20 cellular contexts compared by ENCODE assay signal in the genomic region with DNA sequence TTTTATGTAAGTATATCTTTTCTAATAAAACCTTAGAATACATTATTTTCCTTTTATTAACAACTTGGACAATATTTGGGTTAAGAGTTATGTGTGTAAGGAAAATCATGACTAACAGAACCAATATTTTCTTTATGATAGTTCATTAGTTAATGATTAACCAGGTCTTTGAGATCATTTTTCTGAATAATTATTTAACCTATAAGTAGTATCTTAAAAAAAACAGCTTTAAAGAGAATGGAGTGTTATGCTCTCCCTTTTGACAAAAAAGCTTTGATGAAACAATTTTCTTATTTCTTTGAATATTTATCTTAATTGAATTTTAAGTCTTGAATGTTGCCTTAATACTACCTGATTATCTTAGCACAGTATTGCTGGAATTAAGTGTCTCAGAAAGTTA. TPM values are rescaled to one million over a fixed set of nuclear protein-coding genes. Genes with fewer than 3 reads are reported as not detected.
DNase-seq lines count a peak whose midpoint lies in the region; ATAC-seq, FAIRE-seq and TF ChIP-seq lines count a peak whose summit lies in the region.
"Had no signal": no experiment of that assay in that cellular context is flagged by ENCODE, and none has a peak within 500 bp of the region (broad histone marks: within the 10 kb centered on the region; RNA-seq: fewer than 3 reads in every experiment).

No MANE protein-coding gene starts in this region.

- H3K36me3 ChIP-seq in HepG2 (replicated peaks in 1 of 2; ENCODE audit: control insufficient read depth in 1 of 2, insufficient read depth in 2 of 2, low read length in 2 of 2) (no peaks in the 10 kb centered on the region), right lobe of liver (no peaks in the 10 kb centered on the region), neural cell (ENCODE audit: insufficient read depth, low read length) (peaks cover under 1% of the 10 kb centered on the region), neuronal stem cell (replicated peaks in 1 of 2; ENCODE audit: control insufficient read depth in 2 of 2, insufficient read depth in 2 of 2, low read length in 2 of 2) (no peaks in the 10 kb centered on the region), breast epithelium (no peaks in the 10 kb centered on the region)
- H3K36me3 ChIP-seq: MG63 had no signal

- H4K20me1 ChIP-seq in HepG2 (ENCODE audit: insufficient read depth, low read length) (no peaks in the 10 kb centered on the region), neural cell (ENCODE audit: insufficient read depth) (peaks cover 15% of the 10 kb centered on the region)

- POLR2A ChIA-PET in HepG2 (lab: Yijun Ruan, JAX): no interaction called here

- no peak overlapping the region for H4K8ac ChIP-seq in neuronal stem cell (ENCODE audit: low read depth, low read length)

- H2BK12ac ChIP-seq in neuronal stem cell (ENCODE audit: low read length): no peak overlapping the region

- no peak overlapping the region for H3K14ac ChIP-seq in neuronal stem cell (ENCODE audit: low read length)

- H4K91ac ChIP-seq in neuronal stem cell (ENCODE audit: low read depth, low read length, poor library complexity): no peak overlapping the region

- no peak overlapping the region for H2BK120ac ChIP-seq in neuronal stem cell (ENCODE audit: low read depth, low read length)

- H3K4me1 ChIP-seq in HepG2 (ENCODE audit: insufficient read depth, low read length) (no peaks in the 10 kb centered on the region; the same call in 1 of the 2 replicates), right lobe of liver (peaks cover 0 to 12% (median 4%) of the 10 kb centered on the region in 4 donors), neuronal stem cell (ENCODE audit: control insufficient read depth in 2 of 2, insufficient read depth in 1 of 2, low read depth in 1 of 2, low read length in 2 of 2) (peaks cover 2 to 8% of the 10 kb centered on the region in 2 donors), breast epithelium (no peaks in the 10 kb centered on the region)

- H3K4ac ChIP-seq in neuronal stem cell (ENCODE audit: low read length): no peak overlapping the region

- DNase-seq in HepG2 (ENCODE audit: low spot score): no peak
- DNase-seq in right lobe of liver: no peak
- no peak for DNase-seq in neuronal stem cell (ENCODE audit: low spot score)
- no peak for DNase-seq in breast epithelium (ENCODE audit: low spot score in 2 of 2)
- no peak for DNase-seq in left ventricle myocardium superior
- DNase-seq: 8988T; CD4-positive, alpha-beta memory T cell; GF-D8; GOT3; KG1; MG63; NCI-H1105; NCI-H187; NCI-H226; NCI-H526 treated with DMSO at 0.1 percent for 48 hours; RPMI8226; SIG-M5 had no signal

- no peak overlapping the region for H2BK5ac ChIP-seq in neuronal stem cell (ENCODE audit: low read length)

- CTCF ChIA-PET in HepG2 (lab: Yijun Ruan, JAX; ENCODE audit: low intra/inter-chr PET ratio, low total read pairs): no interaction called here

- H3K18ac ChIP-seq in neuronal stem cell (ENCODE audit: low read length): no peak overlapping the region

- H3K9ac ChIP-seq in HepG2 (ENCODE audit: insufficient read depth, low read depth, low read length) (no peak overlapping the region), neural cell (ENCODE audit: low read length) (no peak overlapping the region), neuronal stem cell (ENCODE audit: low read depth, low read length, poor library complexity) (no peak overlapping the region)

- H3K79me2 ChIP-seq in HepG2 (ENCODE audit: insufficient read depth, low read length) (no peaks in the 10 kb centered on the region), neural cell (replicated peaks; ENCODE audit: insufficient read depth, low read length) (peaks cover 62% of the 10 kb centered on the region)

- H3K27me3 ChIP-seq in HepG2 (ENCODE audit: control insufficient read depth in 1 of 2, insufficient read depth in 2 of 2, low read length in 2 of 2): peaks cover 3 to 14% of the 10 kb centered on the region in 2 experiments; a peak in 3 of 5 replicates
- H3K27me3 ChIP-seq in right lobe of liver: no peaks in the 10 kb centered on the region
- H3K27me3 ChIP-seq in neural cell (ENCODE audit: insufficient read depth, low read depth, low read length): no peaks in the 10 kb centered on the region
- no peaks in the 10 kb centered on the region for H3K27me3 ChIP-seq in neuronal stem cell (ENCODE audit: control insufficient read depth in 3 of 3, insufficient read depth in 3 of 3, low read depth in 1 of 3, low read length in 3 of 3)
- H3K27me3 ChIP-seq in breast epithelium: peaks cover 0 to 4% of the 10 kb centered on the region in 2 donors

- TF ChIP-seq RAD21 in HepG2 (CRISPR knock-in tag; IDR thresholded peaks at IDR 0.05) (no peak), neural cell (conservative IDR thresholded peaks at IDR 0.05) (no peak)

- ATAC-seq in HepG2 (no peak), right lobe of liver (no peak), left ventricle myocardium superior (no peak), HG03045 (IDR thresholded peaks at IDR 0.05; ENCODE audit: unreplicated experiment) (no peak)

- H3K4me3 ChIP-seq in HepG2 (replicated peaks in 1 of 3; ENCODE audit: insufficient read depth in 1 of 3, low read depth in 2 of 3, low read length in 3 of 3): no peak overlapping the region
- no peak overlapping the region for H3K4me3 ChIP-seq in right lobe of liver
- peak overlapping the region; percentile 88 for H3K4me3 ChIP-seq in neural cell (ENCODE audit: low read length)
- no peak overlapping the region for H3K4me3 ChIP-seq in neuronal stem cell (ENCODE audit: low read length in 2 of 2)
- no peak overlapping the region for H3K4me3 ChIP-seq in breast epithelium
- H3K4me3 ChIP-seq: MG63 had no signal

- H3K23ac ChIP-seq in neuronal stem cell (ENCODE audit: low read depth, low read length, poor library complexity): no peak overlapping the region

- TF ChIP-seq CTCF in HepG2 (CRISPR knock-in tag; IDR thresholded peaks at IDR 0.05) (no peak), right lobe of liver (IDR thresholded peaks at IDR 0.05) (no peak), neural cell (IDR thresholded peaks at IDR 0.05; ENCODE audit: poor library complexity, severe bottlenecking) (no peak), breast epithelium (IDR thresholded peaks at IDR 0.05) (no peak)

- no peaks in the 10 kb centered on the region for H3F3A ChIP-seq in neural cell (ENCODE audit: insufficient read depth, low read length, poor library complexity, severe bottlenecking)

- no peak overlapping the region for H2BK15ac ChIP-seq in neuronal stem cell (ENCODE audit: low read length)

- peaks cover 6% of the 10 kb centered on the region for H3K79me1 ChIP-seq in neuronal stem cell (ENCODE audit: low read depth, low read length)

- H3K9me2 ChIP-seq in neural cell (ENCODE audit: insufficient read depth, low read length): no peaks in the 10 kb centered on the region

- H3K9me3 ChIP-seq in HepG2 (ENCODE audit: low read length) (no peaks in the 10 kb centered on the region), right lobe of liver (no peaks in the 10 kb centered on the region), neural cell (ENCODE audit: low read length) (no peaks in the 10 kb centered on the region), neuronal stem cell (replicated peaks in 1 of 2; ENCODE audit: control insufficient read depth in 2 of 2, insufficient read depth in 1 of 2, low read depth in 1 of 2, low read length in 2 of 2) (peaks cover 0 to 8% of the 10 kb centered on the region in 2 donors), breast epithelium (no peaks in the 10 kb centered on the region)
- H3K9me3 ChIP-seq: MG63 had no signal

- H2AFZ ChIP-seq in HepG2 (ENCODE audit: low read length) (no peak overlapping the region), neural cell (ENCODE audit: low read depth, low read length) (no peak overlapping the region), neuronal stem cell (ENCODE audit: low read length) (no peak overlapping the region)

- in situ Hi-C loops in HepG2 (cut with HindIII; ENCODE audit: extremely low pct_ligation_motif_present, low pct_unique_long_range_greater_than_20kb): no loop called here

- intact Hi-C loops in HepG2 (cut with micrococcal nuclease; ENCODE audit: unreplicated experiment): no loop called here
- intact Hi-C loops in right lobe of liver (cut with DNase I): no loop called here
- intact Hi-C loops in breast epithelium (cut with DNase I; ENCODE audit: low total_unique reads): no loop called here
- intact Hi-C loops in left ventricle myocardium superior (cut with micrococcal nuclease): no loop called here

- H3K4me2 ChIP-seq in HepG2 (ENCODE audit: low read depth, low read length): no peak overlapping the region
- H3K4me2 ChIP-seq in neural cell (ENCODE audit: low read length): peak overlapping the region; percentile 87
- H3K4me2 ChIP-seq in neuronal stem cell (ENCODE audit: insufficient read depth, low read length, poor library complexity, severe bottlenecking): no peak overlapping the region

- no peak overlapping the region for H2AK5ac ChIP-seq in neuronal stem cell (ENCODE audit: low read depth, low read length)

- H3K27ac ChIP-seq in HepG2 (ENCODE audit: extremely low read length, insufficient read depth, low read length) (no peak overlapping the region), right lobe of liver (no peak overlapping the region), neural cell (ENCODE audit: low read length) (no peak overlapping the region), neuronal stem cell (replicated peaks; ENCODE audit: low read length) (no peak overlapping the region), breast epithelium (no peak overlapping the region)

- TF ChIP-seq EP300 in HepG2 (IDR thresholded peaks at IDR 0.05; ENCODE audit: low read depth in 2 of 2, low read length in 2 of 2) (no peak), HepG2 (CRISPR knock-in tag; IDR thresholded peaks at IDR 0.05; ENCODE audit: borderline replicate concordance) (no peak), neural cell (conservative IDR thresholded peaks at IDR 0.05; ENCODE audit: poor library complexity, severe bottlenecking) (no peak)

- BruUV-seq in HepG2 (replicated peaks; lab: Mats Ljungman, UMichigan): no TSS peak

- TF ChIP-seq POLR2A in HepG2 (IDR thresholded peaks at IDR 0.05; ENCODE audit: insufficient read depth in 1 of 2, low read depth in 2 of 2, low read length in 2 of 2) (no peak), right lobe of liver (IDR thresholded peaks at IDR 0.05) (no peak), breast epithelium (IDR thresholded peaks at IDR 0.05) (no peak)

- FAIRE-seq in HepG2 (lab: Jason Lieb, UNC) (no peak), colon (lab: Jason Lieb, UNC) (peak; percentile 60)

RNA-seq across cellular contexts. Expression of a gene that starts 3.8 kb away (rescaled TPM):
- 4.5 and 4.8 TPM in 2 replicates for total RNA-seq in HepG2 (2016; rRNA removed; fragmentation: Illumina TruSeq; extraction: Trizol)
- total RNA-seq in HepG2 (2016; cell fraction: cytosol; rRNA removed; fragmentation: Illumina TruSeq; extraction: Trizol; ENCODE audit: low read depth): 8.0 and 11.8 TPM in 2 replicates
- total RNA-seq in HepG2 (2016; cell fraction: insoluble cytoplasmic fraction; rRNA removed; fragmentation: Illumina TruSeq; extraction: Trizol): 4.1 and 4.7 TPM in 2 replicates
- total RNA-seq in HepG2 (2016; cell fraction: membrane; rRNA removed; fragmentation: Illumina TruSeq; extraction: Trizol): 5.1 and 5.5 TPM in 2 replicates
- 3.3 and 4.7 TPM in 2 replicates for total RNA-seq in HepG2 (2016; cell fraction: nucleus; rRNA removed; fragmentation: Illumina TruSeq; extraction: Trizol)
- polyA plus RNA-seq in HepG2 (2011; rRNA removed): 1.2 and 1.8 TPM in 2 replicates
- 0.78 and 1.3 TPM in 2 replicates for polyA plus RNA-seq in HepG2 (2011; cell fraction: cytosol; rRNA removed)
- 0.79 and 1.1 TPM in 2 replicates for polyA plus RNA-seq in HepG2 (2011; cell fraction: nucleus; rRNA removed)
- 0.92 and 1.4 TPM in 2 replicates for polyA plus RNA-seq in HepG2 (2012)
- 0.81 and 1.3 TPM in 2 replicates for polyA plus RNA-seq in HepG2 (2016; cell fraction: cytosol; fragmentation: Illumina TruSeq; extraction: Trizol; ENCODE audit: low read depth)
- 5.2 and 5.8 TPM in 2 replicates for polyA plus RNA-seq in HepG2 (2016; cell fraction: insoluble cytoplasmic fraction; fragmentation: Illumina TruSeq; extraction: Trizol; ENCODE audit: low read depth)
- 2.1 and 2.7 TPM in 2 replicates for polyA plus RNA-seq in HepG2 (2016; cell fraction: membrane; fragmentation: Illumina TruSeq; extraction: Trizol; ENCODE audit: low read depth)
- polyA plus RNA-seq in HepG2 (2016; cell fraction: nucleus; fragmentation: Illumina TruSeq; extraction: Trizol; ENCODE audit: insufficient read depth, low read depth): 3.1 and 3.3 TPM in 2 replicates
- polyA minus RNA-seq in HepG2 (2011; rRNA and poly(A)+ RNA removed; ENCODE audit: low replicate concordance): 1.9 TPM in 1 of 2 replicates, not detected in the other
- 0.89 and 1.6 TPM in 2 replicates for polyA minus RNA-seq in HepG2 (2011; cell fraction: cytosol; rRNA and poly(A)+ RNA removed)
- 6.5 and 8.0 TPM in 2 replicates for polyA minus RNA-seq in HepG2 (2011; cell fraction: nucleus; rRNA and poly(A)+ RNA removed)
- total RNA-seq in right lobe of liver: 10 to 100 TPM in 1 of 6 experiments, 1 to 10 TPM in 5; 3.8 to 11.1 (median 5.8) TPM
- polyA plus RNA-seq in neural cell: 129 and 155 TPM in 2 replicates
- polyA minus RNA-seq in neural cell: 290 and 291 TPM in 2 replicates
- polyA plus RNA-seq in neuronal stem cell (2013, experiment 1 of 2): 65.0 TPM
- 61.6 TPM for polyA plus RNA-seq in neuronal stem cell (2013, experiment 2 of 2)
- 10 to 100 TPM in 2 of 3 donors, 1 to 10 TPM in 1; 3.0 to 16.7 (median 15.1) TPM for total RNA-seq in breast epithelium
- 7.1 TPM for total RNA-seq in left ventricle myocardium superior
